11 cellular contexts compared by ENCODE assay signal in the genomic region with DNA sequence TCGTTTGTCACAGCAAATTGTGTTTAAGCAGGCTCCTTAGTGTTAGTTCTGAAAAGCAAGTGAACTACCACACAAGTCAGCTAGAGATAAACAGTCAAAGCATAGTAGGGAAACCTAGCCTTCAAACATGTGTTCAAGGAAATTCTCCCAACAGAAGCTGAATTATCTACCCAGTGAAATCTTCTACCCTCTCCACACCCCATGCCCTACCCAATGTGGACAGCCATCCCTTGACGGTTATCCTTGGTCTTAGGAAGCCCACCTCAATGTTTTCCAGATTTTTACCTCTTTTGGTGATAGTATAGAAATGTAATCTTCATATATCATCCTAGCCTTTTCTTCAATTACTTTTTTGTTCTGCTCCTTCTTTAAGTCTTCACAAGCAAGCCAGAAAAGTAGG. TPM values are rescaled to one million over a fixed set of nuclear protein-coding genes. Genes with fewer than 3 reads are reported as not detected.
DNase-seq lines count a peak whose midpoint lies in the region; ATAC-seq and TF ChIP-seq lines count a peak whose summit lies in the region.
"Had no signal": no experiment of that assay in that cellular context is flagged by ENCODE, and none has a peak within 500 bp of the region (broad histone marks: within the 10 kb centered on the region; RNA-seq: fewer than 3 reads in every experiment).

No MANE protein-coding gene starts in this region.

- H3K4me3 ChIP-seq in SK-N-SH (ENCODE audit: low read depth in 2 of 2, low read length in 1 of 2): no peak overlapping the region
- H3K4me3 ChIP-seq: psoas muscle had no signal

- no peaks in the 10 kb centered on the region for H3K9me3 ChIP-seq in SK-N-SH
- H3K9me3 ChIP-seq: psoas muscle had no signal

- H3K27ac ChIP-seq in SK-N-SH (ENCODE audit: low read depth in 2 of 2, low read length in 1 of 2) (no peak overlapping the region), foreskin keratinocyte (no peak overlapping the region)
- H3K27ac ChIP-seq: 22Rv1, psoas muscle had no signal

- H3K27me3 ChIP-seq in SK-N-SH (ENCODE audit: insufficient read depth): no peaks in the 10 kb centered on the region
- no peaks in the 10 kb centered on the region for H3K27me3 ChIP-seq in foreskin keratinocyte

- no peak overlapping the region for H3K9ac ChIP-seq in SK-N-SH

- no peak for TF ChIP-seq RAD21 in SK-N-SH (IDR thresholded peaks at IDR 0.05; ENCODE audit: low read length)

- H3K4me1 ChIP-seq in SK-N-SH (ENCODE audit: control insufficient read depth in 1 of 2, insufficient read depth in 2 of 2, low read depth in 1 of 2, low read length in 1 of 2) (no peaks in the 10 kb centered on the region), foreskin keratinocyte (no peaks in the 10 kb centered on the region)
- H3K4me1 ChIP-seq: psoas muscle had no signal

- no peaks in the 10 kb centered on the region for H3K9me2 ChIP-seq in SK-N-SH

- CTCF ChIA-PET in SK-N-SH (lab: Yijun Ruan, JAX): interaction anchor here (0.6 to 1.6 kb wide), 13 partner anchors 9 to 1601 kb away, joined by 3 to 7 read pairs (median 3); no protein-coding TSS in a partner anchor

- no peak for TF ChIP-seq EP300 in SK-N-SH (IDR thresholded peaks at IDR 0.05; ENCODE audit: borderline replicate concordance in 1 of 2, low read depth in 1 of 2, low read length in 1 of 2)

- H2AFZ ChIP-seq in SK-N-SH (ENCODE audit: low read depth): no peak overlapping the region

- H3K4me2 ChIP-seq in SK-N-SH: no peak overlapping the region

- H4K20me1 ChIP-seq in SK-N-SH (ENCODE audit: insufficient read depth): no peaks in the 10 kb centered on the region

- DNase-seq in SK-N-SH (no peak), foreskin keratinocyte (no peak), DMS 273 treated with DMSO at 0.1 percent for 48 hours (lab: John Stamatoyannopoulos, UW) (no peak), NCI-H524 (lab: John Stamatoyannopoulos, UW) (no peak)
- no peak for DNase-seq in activated naive CD4-positive, alpha-beta T cell (lab: John Stamatoyannopoulos, UW)
- DNase-seq: NCI-H187 treated with DMSO at 0.1 percent for 48 hours, psoas muscle had no signal

- H3F3A ChIP-seq in SK-N-SH (replicated peaks; ENCODE audit: insufficient read depth): peaks cover 8% of the 10 kb centered on the region

- H3K79me2 ChIP-seq in SK-N-SH (ENCODE audit: insufficient read depth): no peaks in the 10 kb centered on the region

- POLR2A ChIA-PET in SK-N-SH (lab: Yijun Ruan, JAX): no interaction called here

- WGBS in SK-N-SH (ENCODE audit: low lambda C conversion rate): 72% methylated on average over 2 of the region's 2 CpGs

- peaks cover 0 to 4% of the 10 kb centered on the region in 2 experiments for H3K36me3 ChIP-seq in SK-N-SH (replicated peaks in 1 of 2; ENCODE audit: control insufficient read depth in 1 of 2, insufficient read depth in 2 of 2, low read length in 1 of 2)

- TF ChIP-seq CTCF in SK-N-SH (IDR thresholded peaks at IDR 0.05) (no peak), foreskin keratinocyte (conservative IDR thresholded peaks at IDR 0.05) (no peak)

- ATAC-seq in SK-N-SH treated with all-trans-retinoic acid at 6 μM for 48 hours: peak; percentile 50
- ATAC-seq in GM21723 (IDR thresholded peaks at IDR 0.05; ENCODE audit: unreplicated experiment): peak; percentile 29
- ATAC-seq in HG03103 (IDR thresholded peaks at IDR 0.05; ENCODE audit: low read depth, unreplicated experiment): peak; percentile 6
- ATAC-seq in foreskin keratinocyte: peak; percentile 21

TF ChIP-seq in SK-N-SH treated with all-trans-retinoic acid at 6 μM for 48 hours, 23 proteins besides CTCF, POLR2A, EP300 and RAD21 (continues in another document):
- no peak for TF ChIP-seq ZC3H10 (CRISPR knock-in tag; IDR thresholded peaks at IDR 0.05)
- no peak for TF ChIP-seq ZFP3 (CRISPR knock-in tag; IDR thresholded peaks at IDR 0.05)
- TF ChIP-seq POU6F1 (CRISPR knock-in tag; IDR thresholded peaks at IDR 0.05; ENCODE audit: borderline replicate concordance, low read depth): no peak
- TF ChIP-seq TCF4 (CRISPR knock-in tag; IDR thresholded peaks at IDR 0.05; ENCODE audit: borderline replicate concordance): no peak
- TF ChIP-seq PPARA (CRISPR knock-in tag; IDR thresholded peaks at IDR 0.05; ENCODE audit: borderline replicate concordance): no peak
- TF ChIP-seq, protein P1, sequence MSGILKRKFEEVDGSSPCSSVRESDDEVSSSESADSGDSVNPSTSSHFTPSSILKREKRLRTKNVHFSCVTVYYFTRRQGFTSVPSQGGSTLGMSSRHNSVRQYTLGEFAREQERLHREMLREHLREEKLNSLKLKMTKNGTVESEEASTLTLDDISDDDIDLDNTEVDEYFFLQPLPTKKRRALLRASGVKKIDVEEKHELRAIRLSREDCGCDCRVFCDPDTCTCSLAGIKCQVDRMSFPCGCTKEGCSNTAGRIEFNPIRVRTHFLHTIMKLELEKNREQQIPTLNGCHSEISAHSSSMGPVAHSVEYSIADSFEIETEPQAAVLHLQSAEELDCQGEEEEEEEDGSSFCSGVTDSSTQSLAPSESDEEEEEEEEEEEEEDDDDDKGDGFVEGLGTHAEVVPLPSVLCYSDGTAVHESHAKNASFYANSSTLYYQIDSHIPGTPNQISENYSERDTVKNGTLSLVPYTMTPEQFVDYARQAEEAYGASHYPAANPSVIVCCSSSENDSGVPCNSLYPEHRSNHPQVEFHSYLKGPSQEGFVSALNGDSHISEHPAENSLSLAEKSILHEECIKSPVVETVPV (CRISPR knock-in tag; IDR thresholded peaks at IDR 0.05): no peak
- no peak for TF ChIP-seq CSDC2 (CRISPR knock-in tag; IDR thresholded peaks at IDR 0.05)
- TF ChIP-seq TOX (CRISPR knock-in tag; IDR thresholded peaks at IDR 0.05; ENCODE audit: borderline replicate concordance): no peak

TF ChIP-seq in SK-N-SH, 30 proteins besides CTCF, POLR2A, EP300 and RAD21:
- TF ChIP-seq, protein P2, sequence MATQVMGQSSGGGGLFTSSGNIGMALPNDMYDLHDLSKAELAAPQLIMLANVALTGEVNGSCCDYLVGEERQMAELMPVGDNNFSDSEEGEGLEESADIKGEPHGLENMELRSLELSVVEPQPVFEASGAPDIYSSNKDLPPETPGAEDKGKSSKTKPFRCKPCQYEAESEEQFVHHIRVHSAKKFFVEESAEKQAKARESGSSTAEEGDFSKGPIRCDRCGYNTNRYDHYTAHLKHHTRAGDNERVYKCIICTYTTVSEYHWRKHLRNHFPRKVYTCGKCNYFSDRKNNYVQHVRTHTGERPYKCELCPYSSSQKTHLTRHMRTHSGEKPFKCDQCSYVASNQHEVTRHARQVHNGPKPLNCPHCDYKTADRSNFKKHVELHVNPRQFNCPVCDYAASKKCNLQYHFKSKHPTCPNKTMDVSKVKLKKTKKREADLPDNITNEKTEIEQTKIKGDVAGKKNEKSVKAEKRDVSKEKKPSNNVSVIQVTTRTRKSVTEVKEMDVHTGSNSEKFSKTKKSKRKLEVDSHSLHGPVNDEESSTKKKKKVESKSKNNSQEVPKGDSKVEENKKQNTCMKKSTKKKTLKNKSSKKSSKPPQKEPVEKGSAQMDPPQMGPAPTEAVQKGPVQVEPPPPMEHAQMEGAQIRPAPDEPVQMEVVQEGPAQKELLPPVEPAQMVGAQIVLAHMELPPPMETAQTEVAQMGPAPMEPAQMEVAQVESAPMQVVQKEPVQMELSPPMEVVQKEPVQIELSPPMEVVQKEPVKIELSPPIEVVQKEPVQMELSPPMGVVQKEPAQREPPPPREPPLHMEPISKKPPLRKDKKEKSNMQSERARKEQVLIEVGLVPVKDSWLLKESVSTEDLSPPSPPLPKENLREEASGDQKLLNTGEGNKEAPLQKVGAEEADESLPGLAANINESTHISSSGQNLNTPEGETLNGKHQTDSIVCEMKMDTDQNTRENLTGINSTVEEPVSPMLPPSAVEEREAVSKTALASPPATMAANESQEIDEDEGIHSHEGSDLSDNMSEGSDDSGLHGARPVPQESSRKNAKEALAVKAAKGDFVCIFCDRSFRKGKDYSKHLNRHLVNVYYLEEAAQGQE (IDR thresholded peaks at IDR 0.05; ENCODE audit: low read depth, low read length): no peak
- no peak for TF ChIP-seq PBX3 (IDR thresholded peaks at IDR 0.05)
- TF ChIP-seq NRF1 (IDR thresholded peaks at IDR 0.05; ENCODE audit: low read depth, low read length): no peak
- no peak for TF ChIP-seq TCF12 (IDR thresholded peaks at IDR 0.05)
- TF ChIP-seq POLR2AphosphoS5 (IDR thresholded peaks at IDR 0.05; ENCODE audit: low read depth, low read length): no peak

RNA-seq across cellular contexts. Expression of gene MTRF1L, which starts 21.5 kb away (rescaled TPM):
- polyA plus RNA-seq in SK-N-SH (2012; rRNA removed): 7.7 and 9.7 TPM in 2 replicates
- 10.0 and 10.8 TPM in 2 replicates for polyA plus RNA-seq in SK-N-SH (2012; cell fraction: cytosol; rRNA removed)
- polyA plus RNA-seq in SK-N-SH (2012; cell fraction: nucleus; rRNA removed): 16.3 and 17.2 TPM in 2 replicates
- 15.0 and 18.8 TPM in 2 replicates for total RNA-seq in foreskin keratinocyte
- 9.8 and 10.5 TPM in 2 replicates for polyA plus RNA-seq in foreskin keratinocyte

RNA-seq across cellular contexts. Expression of gene FBXO5, which starts 41.1 kb away (rescaled TPM):
- polyA plus RNA-seq in SK-N-SH (2012; rRNA removed) (10.6 and 12.5 TPM in 2 replicates), foreskin keratinocyte (9.7 and 12.2 TPM in 2 replicates)
- 15.1 and 20.7 TPM in 2 replicates for polyA plus RNA-seq in SK-N-SH (2012; cell fraction: cytosol; rRNA removed)
- 10.3 and 13.0 TPM in 2 replicates for polyA plus RNA-seq in SK-N-SH (2012; cell fraction: nucleus; rRNA removed)
- 23.6 and 24.9 TPM in 2 replicates for total RNA-seq in foreskin keratinocyte
